Comparison of ENCODE assay signal across 11 cellular contexts in the genomic region with DNA sequence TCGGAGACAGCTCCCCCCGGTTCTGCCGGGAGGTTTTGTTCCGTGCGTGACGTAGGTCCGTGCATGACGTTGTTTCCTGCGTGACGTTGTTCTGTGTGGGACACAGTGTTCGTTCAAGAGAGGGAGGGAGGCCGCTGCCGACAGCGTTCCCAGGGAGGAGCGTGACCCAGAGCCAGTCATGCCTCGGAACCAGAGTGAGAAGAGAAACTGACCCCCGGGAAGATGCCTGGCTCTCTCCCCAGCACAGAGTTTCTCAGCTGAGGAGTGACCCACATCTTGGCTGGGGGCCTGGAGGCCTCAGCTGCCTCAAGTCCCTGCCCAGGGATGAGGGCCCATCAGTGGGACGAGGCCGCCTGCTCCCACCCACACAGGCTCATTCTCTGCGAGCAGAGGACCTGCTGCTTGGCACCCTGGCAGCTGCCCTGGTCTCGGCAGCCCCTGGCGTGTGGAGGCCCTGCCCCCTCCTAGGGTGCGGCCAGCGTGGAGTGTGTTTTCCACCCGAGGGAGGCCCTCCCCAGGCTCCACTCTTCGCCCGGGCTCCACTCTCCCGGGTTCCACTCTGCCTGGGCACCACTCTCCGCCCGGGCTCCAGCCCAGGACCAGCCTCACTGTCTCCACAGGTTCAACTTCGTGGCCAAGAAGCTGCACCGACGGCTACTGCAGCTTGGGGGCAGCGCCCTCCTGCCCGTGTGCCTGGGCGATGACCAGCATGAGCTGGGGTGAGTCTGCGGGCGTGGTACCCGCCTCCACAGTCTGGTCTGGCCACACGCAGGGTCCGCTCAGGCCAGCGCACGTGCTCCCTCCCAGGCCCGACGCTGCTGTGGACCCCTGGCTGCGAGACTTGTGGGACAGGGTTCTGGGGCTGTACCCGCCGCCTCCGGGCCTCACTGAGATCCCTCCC. TPM values are rescaled to one million over a fixed set of nuclear protein-coding genes. Genes with fewer than 3 reads are reported as not detected.
DNase-seq lines count a peak whose midpoint lies in the region; ATAC-seq, FAIRE-seq and TF ChIP-seq lines count a peak whose summit lies in the region.
"Had no signal": no experiment of that assay in that cellular context is flagged by ENCODE, and none has a peak within 500 bp of the region (broad histone marks: within the 10 kb centered on the region; RNA-seq: fewer than 3 reads in every experiment).

No MANE protein-coding gene starts in this region.

- H3K23ac ChIP-seq in mesenchymal stem cell (ENCODE audit: low read length in 2 of 2): no peak overlapping the region

- H3K9me3 Mint-ChIP-seq in GM23338: no peaks in the 10 kb centered on the region; the same call in 2 of the 3 replicates

- H3K36me3 ChIP-seq in GM23338 (ENCODE audit: insufficient read depth) (no peaks in the 10 kb centered on the region), mesenchymal stem cell (ENCODE audit: control insufficient read depth in 1 of 2, insufficient read depth in 2 of 2, low read depth in 1 of 2, low read length in 2 of 2) (peaks cover 11 to 83% of the 10 kb centered on the region in 2 experiments)

- H3K4me2 ChIP-seq in GM23338 (no peak overlapping the region), mesenchymal stem cell (ENCODE audit: low read length, poor library complexity, severe bottlenecking) (no peak overlapping the region)

- peaks cover 7% of the 10 kb centered on the region for H3K79me1 ChIP-seq in mesenchymal stem cell (replicated peaks; ENCODE audit: low read length, poor library complexity, severe bottlenecking)

- H2AFZ ChIP-seq in GM23338 (no peak overlapping the region), mesenchymal stem cell (ENCODE audit: low read depth, low read length) (no peak overlapping the region)

- H2BK5ac ChIP-seq in mesenchymal stem cell (ENCODE audit: low read depth, low read length, poor library complexity, severe bottlenecking): no peak overlapping the region

- FAIRE-seq in GM19239 (lab: Jason Lieb, UNC): no peak

- H2BK120ac ChIP-seq in mesenchymal stem cell (ENCODE audit: low read depth, low read length): no peak overlapping the region

- H3K27ac ChIP-seq in GM23338 (ENCODE audit: low read depth) (no peak overlapping the region), mesenchymal stem cell (ENCODE audit: low read length, poor library complexity, severe bottlenecking) (no peak overlapping the region)

- peaks cover 16% of the 10 kb centered on the region for H3K36me3 Mint-ChIP-seq in GM23338 (ENCODE audit: low read depth)

- no peak overlapping the region for H3K4ac ChIP-seq in mesenchymal stem cell (ENCODE audit: low read depth in 1 of 2, low read length in 2 of 2)

- no peak overlapping the region for H4K91ac ChIP-seq in mesenchymal stem cell (ENCODE audit: low read length)

- peak overlapping the region; percentile 10 for H4K8ac ChIP-seq in mesenchymal stem cell (ENCODE audit: low read length)

- H3K4me3 Mint-ChIP-seq in GM23338: no peak overlapping the region; the same call in 2 of the 3 replicates

- H3K27me3 ChIP-seq in GM23338 (ENCODE audit: insufficient read depth) (no peaks in the 10 kb centered on the region), mesenchymal stem cell (ENCODE audit: control insufficient read depth in 1 of 2, insufficient read depth in 1 of 2, low read length in 2 of 2) (no peaks in the 10 kb centered on the region)

- peaks cover 2% of the 10 kb centered on the region for H3K27me3 Mint-ChIP-seq in GM23338 (ENCODE audit: insufficient read depth, low read depth, poor library complexity)

- H2BK15ac ChIP-seq in mesenchymal stem cell (ENCODE audit: low read depth, poor library complexity, severe bottlenecking): no peak overlapping the region

- no peaks in the 10 kb centered on the region for H3K9me3 ChIP-seq in mesenchymal stem cell (ENCODE audit: control insufficient read depth, low read length)

- H3K9me2 ChIP-seq in GM23338 (ENCODE audit: insufficient read depth): no peaks in the 10 kb centered on the region

- H3K4me3 ChIP-seq in GM23338 (no peak overlapping the region), mesenchymal stem cell (ENCODE audit: insufficient read depth in 1 of 2, low read depth in 1 of 2, low read length in 2 of 2) (no peak overlapping the region)

- no peak overlapping the region for H3K9ac ChIP-seq in mesenchymal stem cell (ENCODE audit: low read length)

- H3K4me1 ChIP-seq in GM23338 (ENCODE audit: insufficient read depth) (no peaks in the 10 kb centered on the region), mesenchymal stem cell (ENCODE audit: control insufficient read depth, insufficient read depth, low read depth, low read length) (peaks cover 23% of the 10 kb centered on the region)

- H4K20me1 ChIP-seq in GM23338 (replicated peaks; ENCODE audit: insufficient read depth): no peaks in the 10 kb centered on the region; the same call in 1 of the 2 replicates

- no peak overlapping the region for H3K18ac ChIP-seq in mesenchymal stem cell (ENCODE audit: low read depth in 1 of 2, low read length in 2 of 2)

- no peak overlapping the region for H3K27ac Mint-ChIP-seq in GM23338

- H3K14ac ChIP-seq in mesenchymal stem cell (ENCODE audit: low read length in 2 of 2): no peak overlapping the region

- no peak overlapping the region for H2AK5ac ChIP-seq in mesenchymal stem cell (ENCODE audit: low read length, severe bottlenecking)

- H2BK12ac ChIP-seq in mesenchymal stem cell (ENCODE audit: low read length in 2 of 2): no peak overlapping the region

- no peaks in the 10 kb centered on the region for H3K79me2 ChIP-seq in GM23338 (replicated peaks; ENCODE audit: insufficient read depth)

- 0 out of 2 replicates have a peak, but pooled peaks cover 3% of the 10 kb centered on the region for H3F3A ChIP-seq in GM23338 (replicated peaks; ENCODE audit: low read depth)

- TF ChIP-seq CTCF in GM23338 (conservative IDR thresholded peaks at IDR 0.05; ENCODE audit: low read depth in 2 of 2): peak in 1 of 2 experiments; percentile 59; a peak in 3 of 4 replicates

- ATAC-seq in GM23338 (peak; percentile 5; the same call in 1 of the 3 replicates), GM21381 (IDR thresholded peaks at IDR 0.05; ENCODE audit: unreplicated experiment) (no peak)

- H3K4me1 Mint-ChIP-seq in GM23338: peaks cover 5% of the 10 kb centered on the region; the same call in 2 of the 3 replicates

- WGBS in mesenchymal stem cell: 96% methylated on average over 49 of the region's 49 CpGs

- DNase-seq in GM23338 (ENCODE audit: low spot score): no peak
- DNase-seq in UCSD-AML1 (lab: John Stamatoyannopoulos, UW; ENCODE audit: unreplicated experiment): peak; percentile 17
- no peak for DNase-seq in mesenchymal stem cell
- DNase-seq in COLO829 (ENCODE audit: low spot score): no peak
- no peak for DNase-seq in GM19239 (ENCODE audit: insufficient read length, low spot score)
- DNase-seq: activated CD4-positive, alpha-beta T cell treated with anti-CD3 and anti-CD28 coated beads, Interleukin-2, amount 50 U/mL, for 1 hour; activated gamma-delta T cell treated with Interleukin-2 at 50 U/mL for 16 hours; cerebellar nuclear complex; islet precursor cell; NCI-H69 had no signal

TF ChIP-seq in GM23338, 12 proteins besides CTCF, POLR2A, EP300 and RAD21 (continues in another document):
- TF ChIP-seq ZNF114 (CRISPR knock-in tag; IDR thresholded peaks at IDR 0.05) (no peak), EZH2phosphoT487 (IDR thresholded peaks at IDR 0.05; ENCODE audit: unreplicated experiment) (no peak), POLR2AphosphoS5 (IDR thresholded peaks at IDR 0.05; ENCODE audit: low read depth) (no peak)

RNA-seq across cellular contexts. Expression of a gene that starts 7.9 kb away (rescaled TPM):
- total RNA-seq in GM23338 (2014; rRNA removed; shearing (Covaris generic)): 25.4 and 38.1 TPM in 2 replicates
- polyA plus RNA-seq in GM23338 (2016; fragmentation: Nextera tagmentation; extraction: Ambion mirVana): 19.4 and 19.7 TPM in 2 replicates
- 7.9 TPM for polyA plus RNA-seq in mesenchymal stem cell (2013, experiment 1 of 2)
- polyA plus RNA-seq in mesenchymal stem cell (2013, experiment 2 of 2): 7.7 TPM

RNA-seq across cellular contexts. Expression of a gene that starts 8.0 kb away (rescaled TPM):
- total RNA-seq in GM23338 (2014; rRNA removed; shearing (Covaris generic)): 43.2 and 53.4 TPM in 2 replicates
- 32.7 and 37.4 TPM in 2 replicates for polyA plus RNA-seq in GM23338 (2016; fragmentation: Nextera tagmentation; extraction: Ambion mirVana)
- polyA plus RNA-seq in mesenchymal stem cell (2013, experiment 1 of 2): 22.2 TPM
- 22.6 TPM for polyA plus RNA-seq in mesenchymal stem cell (2013, experiment 2 of 2)

RNA-seq across cellular contexts. Expression of a gene that starts 8.6 kb away (rescaled TPM):
- total RNA-seq in GM23338 (2014; rRNA removed; shearing (Covaris generic)): 1.4 and 1.9 TPM in 2 replicates
- 5.6 and 7.4 TPM in 2 replicates for polyA plus RNA-seq in GM23338 (2016; fragmentation: Nextera tagmentation; extraction: Ambion mirVana)
- polyA plus RNA-seq in mesenchymal stem cell (2013, experiment 1 of 2): 3.8 TPM
- 3.8 TPM for polyA plus RNA-seq in mesenchymal stem cell (2013, experiment 2 of 2)

RNA-seq across cellular contexts. Expression of a gene that starts 11.6 kb away (rescaled TPM):
- 1.4 and 2.0 TPM in 2 replicates for total RNA-seq in GM23338 (2014; rRNA removed; shearing (Covaris generic))
- 2.0 and 3.2 TPM in 2 replicates for polyA plus RNA-seq in GM23338 (2016; fragmentation: Nextera tagmentation; extraction: Ambion mirVana)
- 0.55 TPM for polyA plus RNA-seq in mesenchymal stem cell (2013, experiment 1 of 2)
- polyA plus RNA-seq in mesenchymal stem cell (2013, experiment 2 of 2): 0.60 TPM

RNA-seq across cellular contexts. Expression of a gene that starts 12.9 kb away (rescaled TPM):
- total RNA-seq in GM23338 (2014; rRNA removed; shearing (Covaris generic)): 29.2 and 29.3 TPM in 2 replicates
- polyA plus RNA-seq in GM23338 (2016; fragmentation: Nextera tagmentation; extraction: Ambion mirVana): 6.4 and 9.1 TPM in 2 replicates
- polyA plus RNA-seq in mesenchymal stem cell (2013, experiment 1 of 2): 5.4 TPM
- polyA plus RNA-seq in mesenchymal stem cell (2013, experiment 2 of 2): 5.8 TPM
